1 cellular context compared by ENCODE assay signal in genomic region chr4:7043521-7044414, GRCh38.
TF ChIP-seq lines count a peak whose summit lies in the region.

No MANE protein-coding gene starts in this region.

TF ChIP-seq in K562, 482 proteins besides CTCF, POLR2A, EP300 and RAD21 (continued from another document and continues in another):
- 0 out of 4 replicates have a peak, but pooled peaks of 1 of the 2 experiments have one; percentile 49 for TF ChIP-seq UBTF (IDR thresholded peaks at IDR 0.05; ENCODE audit: borderline replicate concordance in 1 of 2, low read depth in 2 of 2, low read length in 2 of 2)
- TF ChIP-seq CREB3L1 (IDR thresholded peaks at IDR 0.05; ENCODE audit: borderline replicate concordance, low read depth) = 0 out of 2 replicates have a peak, but pooled peaks have one; percentile 24
- peak; percentile 86 for TF ChIP-seq RBBP5 (IDR thresholded peaks at IDR 0.05; ENCODE audit: borderline replicate concordance, insufficient read depth, low read length, poor library complexity, severe bottlenecking)
- no peak for TF ChIP-seq STAT5A (IDR thresholded peaks at IDR 0.05; ENCODE audit: borderline replicate concordance, low read length)
- TF ChIP-seq POLR2G (IDR thresholded peaks at IDR 0.05; ENCODE audit: low read depth, low read length) = peak; percentile 70
- peak; percentile 76 for TF ChIP-seq RBFOX2 (IDR thresholded peaks at IDR 0.05; ENCODE audit: low read depth, low read length)
- no peak for TF ChIP-seq ATF1 (CRISPR knock-in tag; IDR thresholded peaks at IDR 0.05)
- 0 out of 2 replicates have a peak, but pooled peaks have one; percentile 16 for TF ChIP-seq ATF1 (tag; IDR thresholded peaks at IDR 0.05)
- TF ChIP-seq ZNF445 (CRISPR knock-in tag; IDR thresholded peaks at IDR 0.05; ENCODE audit: low read depth) = no peak
- 0 out of 2 replicates have a peak, but pooled peaks have one; percentile 31 for TF ChIP-seq BCOR (IDR thresholded peaks at IDR 0.05)
- no peak for TF ChIP-seq XRCC4 (IDR thresholded peaks at IDR 0.05; ENCODE audit: extremely low read depth, insufficient read depth, insufficient read length)
- no peak for TF ChIP-seq ZNF707 (CRISPR knock-in tag; conservative IDR thresholded peaks at IDR 0.05)
- TF ChIP-seq FOXP4 (CRISPR knock-in tag; IDR thresholded peaks at IDR 0.05; ENCODE audit: borderline replicate concordance) = no peak
- peak; percentile 81 for TF ChIP-seq ZBTB5 (IDR thresholded peaks at IDR 0.05)
- TF ChIP-seq PHB (CRISPR knock-in tag; IDR thresholded peaks at IDR 0.05) = no peak
- no peak for TF ChIP-seq PML (IDR thresholded peaks at IDR 0.05; ENCODE audit: low read length)
- TF ChIP-seq YY1 (IDR thresholded peaks at IDR 0.05; ENCODE audit: borderline replicate concordance in 1 of 3, control insufficient read depth in 1 of 3, extremely low read depth in 1 of 3, insufficient read depth in 3 of 3, insufficient read length in 1 of 3, insufficient replicate concordance in 2 of 3, low read depth in 1 of 3, low read length in 2 of 3) = peak in 2 of 3 experiments; percentile 69 to 79
- peak in 1 of 2 experiments; percentile 66; a peak in 1 of 4 replicates for TF ChIP-seq TEAD1 (CRISPR knock-in tag; IDR thresholded peaks at IDR 0.05)
- TF ChIP-seq PHF8 (IDR thresholded peaks at IDR 0.05; ENCODE audit: borderline replicate concordance, low read length) = peak; percentile 54; the same call in 1 of the 2 replicates
- peak; percentile 81 for TF ChIP-seq ZNF511 (CRISPR knock-in tag; IDR thresholded peaks at IDR 0.05)
- TF ChIP-seq TFAP4 (CRISPR knock-in tag; IDR thresholded peaks at IDR 0.05; ENCODE audit: borderline replicate concordance) = peak; percentile 79
- TF ChIP-seq CC2D1A (IDR thresholded peaks at IDR 0.05) = peak; percentile 58; the same call in 1 of the 2 replicates
- 0 out of 2 replicates have a peak, but pooled peaks have one; percentile 48 for TF ChIP-seq AFF4 (CRISPR knock-in tag; IDR thresholded peaks at IDR 0.05)
- 0 out of 2 replicates have a peak, but pooled peaks have one; percentile 26 for TF ChIP-seq NKRF (IDR thresholded peaks at IDR 0.05; ENCODE audit: borderline replicate concordance)
- TF ChIP-seq CHD1 (IDR thresholded peaks at IDR 0.05; ENCODE audit: low read length) = peak; percentile 47
- TF ChIP-seq PCBP1 (IDR thresholded peaks at IDR 0.05; ENCODE audit: low read depth, low read length, poor library complexity, severe bottlenecking) = peak; percentile 20
- TF ChIP-seq CBX1 (IDR thresholded peaks at IDR 0.05; ENCODE audit: low read depth) = no peak
- peak; percentile 47 for TF ChIP-seq SRSF7 (optimal IDR thresholded peaks at IDR 0.05; ENCODE audit: low read depth, low read length)
- 0 out of 2 replicates have a peak, but pooled peaks have one; percentile 20 for TF ChIP-seq ZNF143 (CRISPR knock-in tag; IDR thresholded peaks at IDR 0.05)
- peak; percentile 20; the same call in 1 of the 2 replicates for TF ChIP-seq TOE1 (IDR thresholded peaks at IDR 0.05; ENCODE audit: borderline replicate concordance)
- TF ChIP-seq TOE1 (CRISPR knock-in tag; IDR thresholded peaks at IDR 0.05; ENCODE audit: borderline replicate concordance, low read depth) = 0 out of 2 replicates have a peak, but pooled peaks have one; percentile 29
- no peak for TF ChIP-seq MCM2 (IDR thresholded peaks at IDR 0.05; ENCODE audit: low read depth)
- 0 out of 2 replicates have a peak, but pooled peaks have one; percentile 59 for TF ChIP-seq FOXP1 (CRISPR knock-in tag; IDR thresholded peaks at IDR 0.05)
- TF ChIP-seq FOSL1 (tag; conservative IDR thresholded peaks at IDR 0.05) = no peak
- TF ChIP-seq HDAC1 (IDR thresholded peaks at IDR 0.05) = peak in 1 of 2 experiments; percentile 50; a peak in 2 of 4 replicates
- peak; percentile 47; the same call in 1 of the 2 replicates for TF ChIP-seq SP1 (CRISPR knock-in tag; IDR thresholded peaks at IDR 0.05)
- no peak for TF ChIP-seq JUN (IDR thresholded peaks at IDR 0.05; ENCODE audit: borderline replicate concordance, low read depth, low read length)
- 0 out of 2 replicates have a peak, but pooled peaks have one; percentile 89 for TF ChIP-seq JUN (CRISPR knock-in tag; IDR thresholded peaks at IDR 0.05; ENCODE audit: borderline replicate concordance)
- TF ChIP-seq CEBPG (CRISPR knock-in tag; IDR thresholded peaks at IDR 0.05) = peak; percentile 48
- no peak for TF ChIP-seq CEBPG (tag; conservative IDR thresholded peaks at IDR 0.05 in 1 of 2, IDR thresholded peaks at IDR 0.05 in 1 of 2)
- TF ChIP-seq TEAD4 (IDR thresholded peaks at IDR 0.05; ENCODE audit: low read length) = 0 out of 2 replicates have a peak, but pooled peaks have one; percentile 5
- peak; percentile 26; the same call in 1 of the 2 replicates for TF ChIP-seq TEAD4 (CRISPR knock-in tag; IDR thresholded peaks at IDR 0.05; ENCODE audit: borderline replicate concordance)
- peak; percentile 25 to 64; a peak in 1 of 4 replicates for TF ChIP-seq MAZ (CRISPR knock-in tag; conservative IDR thresholded peaks at IDR 0.05 in 1 of 2, IDR thresholded peaks at IDR 0.05 in 1 of 2)
- TF ChIP-seq HNRNPLL (IDR thresholded peaks at IDR 0.05; ENCODE audit: low read depth, low read length, poor library complexity, severe bottlenecking) = peak; percentile 37
- TF ChIP-seq USF1 (CRISPR knock-in tag; IDR thresholded peaks at IDR 0.05) = peak; percentile 52
- no peak for TF ChIP-seq ATF3 (IDR thresholded peaks at IDR 0.05)
- no peak for TF ChIP-seq ATF3 (CRISPR knock-in tag; conservative IDR thresholded peaks at IDR 0.05)
